ENCODE assay signal across 1 cellular context in the genomic region with DNA sequence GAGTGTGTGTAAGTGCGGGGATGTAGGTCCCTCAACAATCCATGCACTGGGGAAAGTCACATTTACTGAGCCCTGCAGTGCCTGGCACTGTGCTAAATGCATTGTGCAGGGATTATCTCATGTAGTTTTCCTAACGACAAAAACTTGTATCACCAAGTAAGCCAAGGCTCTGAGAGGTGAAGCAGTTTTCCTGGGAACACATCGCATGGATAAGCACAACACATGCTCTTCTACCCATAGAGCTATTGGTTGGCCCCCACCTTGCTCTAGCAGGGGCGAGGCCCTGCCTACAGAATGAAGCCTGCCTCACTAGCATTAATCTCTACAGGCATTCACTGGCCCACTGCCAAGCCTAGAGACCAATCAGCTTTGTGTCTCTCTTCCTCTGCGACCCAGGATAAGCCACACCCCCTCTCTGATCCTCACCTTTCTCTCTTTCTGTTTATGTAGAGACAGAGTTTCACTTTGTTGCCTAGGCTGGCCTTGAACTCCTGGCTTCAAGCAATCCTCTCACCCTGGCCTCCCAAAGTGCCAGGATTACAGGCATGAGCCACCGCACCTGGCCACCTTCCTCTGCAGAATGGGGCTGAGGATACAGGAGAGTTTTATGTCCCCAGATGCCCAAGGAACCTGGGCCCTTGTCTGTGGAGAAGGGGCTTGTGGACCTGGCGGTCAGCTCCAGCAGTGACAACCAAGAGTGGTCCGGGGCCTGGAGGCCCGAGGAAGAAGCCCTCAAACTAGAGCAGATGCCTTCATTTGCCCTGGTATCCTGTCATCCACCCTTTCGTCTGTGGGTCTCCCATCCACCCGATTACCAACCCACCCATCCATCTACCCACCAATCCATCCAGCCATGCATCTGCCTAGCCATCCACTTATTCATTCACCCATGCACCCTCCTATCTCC.
A peak's percentile ranks its signal among the peaks of the same experiment; 100 is the strongest.
TF ChIP-seq lines count a peak whose summit lies in the region.

No MANE protein-coding gene starts in this region.

TF ChIP-seq in HepG2, 621 proteins besides CTCF, POLR2A, EP300 and RAD21 (continued from another document and continues in another):
- TF ChIP-seq, protein P1, sequence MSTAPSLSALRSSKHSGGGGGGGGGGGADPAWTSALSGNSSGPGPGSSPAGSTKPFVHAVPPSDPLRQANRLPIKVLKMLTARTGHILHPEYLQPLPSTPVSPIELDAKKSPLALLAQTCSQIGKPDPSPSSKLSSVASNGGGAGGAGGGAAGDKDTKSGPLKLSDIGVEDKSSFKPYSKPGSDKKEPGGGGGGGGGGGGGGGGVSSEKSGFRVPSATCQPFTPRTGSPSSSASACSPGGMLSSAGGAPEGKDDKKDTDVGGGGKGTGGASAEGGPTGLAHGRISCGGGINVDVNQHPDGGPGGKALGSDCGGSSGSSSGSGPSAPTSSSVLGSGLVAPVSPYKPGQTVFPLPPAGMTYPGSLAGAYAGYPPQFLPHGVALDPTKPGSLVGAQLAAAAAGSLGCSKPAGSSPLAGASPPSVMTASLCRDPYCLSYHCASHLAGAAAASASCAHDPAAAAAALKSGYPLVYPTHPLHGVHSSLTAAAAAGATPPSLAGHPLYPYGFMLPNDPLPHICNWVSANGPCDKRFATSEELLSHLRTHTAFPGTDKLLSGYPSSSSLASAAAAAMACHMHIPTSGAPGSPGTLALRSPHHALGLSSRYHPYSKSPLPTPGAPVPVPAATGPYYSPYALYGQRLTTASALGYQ (CRISPR knock-in tag; IDR thresholded peaks at IDR 0.05), result peak; percentile 75; the same call in 1 of the 2 replicates
- 0 out of 2 replicates have a peak, but pooled peaks have one; percentile 24 for TF ChIP-seq ETV6 (CRISPR knock-in tag; conservative IDR thresholded peaks at IDR 0.05)
- TF ChIP-seq, protein P2, sequence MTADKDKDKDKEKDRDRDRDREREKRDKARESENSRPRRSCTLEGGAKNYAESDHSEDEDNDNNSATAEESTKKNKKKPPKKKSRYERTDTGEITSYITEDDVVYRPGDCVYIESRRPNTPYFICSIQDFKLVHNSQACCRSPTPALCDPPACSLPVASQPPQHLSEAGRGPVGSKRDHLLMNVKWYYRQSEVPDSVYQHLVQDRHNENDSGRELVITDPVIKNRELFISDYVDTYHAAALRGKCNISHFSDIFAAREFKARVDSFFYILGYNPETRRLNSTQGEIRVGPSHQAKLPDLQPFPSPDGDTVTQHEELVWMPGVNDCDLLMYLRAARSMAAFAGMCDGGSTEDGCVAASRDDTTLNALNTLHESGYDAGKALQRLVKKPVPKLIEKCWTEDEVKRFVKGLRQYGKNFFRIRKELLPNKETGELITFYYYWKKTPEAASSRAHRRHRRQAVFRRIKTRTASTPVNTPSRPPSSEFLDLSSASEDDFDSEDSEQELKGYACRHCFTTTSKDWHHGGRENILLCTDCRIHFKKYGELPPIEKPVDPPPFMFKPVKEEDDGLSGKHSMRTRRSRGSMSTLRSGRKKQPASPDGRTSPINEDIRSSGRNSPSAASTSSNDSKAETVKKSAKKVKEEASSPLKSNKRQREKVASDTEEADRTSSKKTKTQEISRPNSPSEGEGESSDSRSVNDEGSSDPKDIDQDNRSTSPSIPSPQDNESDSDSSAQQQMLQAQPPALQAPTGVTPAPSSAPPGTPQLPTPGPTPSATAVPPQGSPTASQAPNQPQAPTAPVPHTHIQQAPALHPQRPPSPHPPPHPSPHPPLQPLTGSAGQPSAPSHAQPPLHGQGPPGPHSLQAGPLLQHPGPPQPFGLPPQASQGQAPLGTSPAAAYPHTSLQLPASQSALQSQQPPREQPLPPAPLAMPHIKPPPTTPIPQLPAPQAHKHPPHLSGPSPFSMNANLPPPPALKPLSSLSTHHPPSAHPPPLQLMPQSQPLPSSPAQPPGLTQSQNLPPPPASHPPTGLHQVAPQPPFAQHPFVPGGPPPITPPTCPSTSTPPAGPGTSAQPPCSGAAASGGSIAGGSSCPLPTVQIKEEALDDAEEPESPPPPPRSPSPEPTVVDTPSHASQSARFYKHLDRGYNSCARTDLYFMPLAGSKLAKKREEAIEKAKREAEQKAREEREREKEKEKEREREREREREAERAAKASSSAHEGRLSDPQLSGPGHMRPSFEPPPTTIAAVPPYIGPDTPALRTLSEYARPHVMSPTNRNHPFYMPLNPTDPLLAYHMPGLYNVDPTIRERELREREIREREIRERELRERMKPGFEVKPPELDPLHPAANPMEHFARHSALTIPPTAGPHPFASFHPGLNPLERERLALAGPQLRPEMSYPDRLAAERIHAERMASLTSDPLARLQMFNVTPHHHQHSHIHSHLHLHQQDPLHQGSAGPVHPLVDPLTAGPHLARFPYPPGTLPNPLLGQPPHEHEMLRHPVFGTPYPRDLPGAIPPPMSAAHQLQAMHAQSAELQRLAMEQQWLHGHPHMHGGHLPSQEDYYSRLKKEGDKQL (CRISPR knock-in tag; IDR thresholded peaks at IDR 0.05; ENCODE audit: low read depth), result 0 out of 2 replicates have a peak, but pooled peaks have one; percentile 44
- peak; percentile 56; the same call in 1 of the 2 replicates for TF ChIP-seq NFIB (CRISPR knock-in tag; IDR thresholded peaks at IDR 0.05; ENCODE audit: borderline replicate concordance)
- TF ChIP-seq ZNF737 (CRISPR knock-in tag; IDR thresholded peaks at IDR 0.05; ENCODE audit: borderline replicate concordance), result no peak
- TF ChIP-seq, protein P3, sequence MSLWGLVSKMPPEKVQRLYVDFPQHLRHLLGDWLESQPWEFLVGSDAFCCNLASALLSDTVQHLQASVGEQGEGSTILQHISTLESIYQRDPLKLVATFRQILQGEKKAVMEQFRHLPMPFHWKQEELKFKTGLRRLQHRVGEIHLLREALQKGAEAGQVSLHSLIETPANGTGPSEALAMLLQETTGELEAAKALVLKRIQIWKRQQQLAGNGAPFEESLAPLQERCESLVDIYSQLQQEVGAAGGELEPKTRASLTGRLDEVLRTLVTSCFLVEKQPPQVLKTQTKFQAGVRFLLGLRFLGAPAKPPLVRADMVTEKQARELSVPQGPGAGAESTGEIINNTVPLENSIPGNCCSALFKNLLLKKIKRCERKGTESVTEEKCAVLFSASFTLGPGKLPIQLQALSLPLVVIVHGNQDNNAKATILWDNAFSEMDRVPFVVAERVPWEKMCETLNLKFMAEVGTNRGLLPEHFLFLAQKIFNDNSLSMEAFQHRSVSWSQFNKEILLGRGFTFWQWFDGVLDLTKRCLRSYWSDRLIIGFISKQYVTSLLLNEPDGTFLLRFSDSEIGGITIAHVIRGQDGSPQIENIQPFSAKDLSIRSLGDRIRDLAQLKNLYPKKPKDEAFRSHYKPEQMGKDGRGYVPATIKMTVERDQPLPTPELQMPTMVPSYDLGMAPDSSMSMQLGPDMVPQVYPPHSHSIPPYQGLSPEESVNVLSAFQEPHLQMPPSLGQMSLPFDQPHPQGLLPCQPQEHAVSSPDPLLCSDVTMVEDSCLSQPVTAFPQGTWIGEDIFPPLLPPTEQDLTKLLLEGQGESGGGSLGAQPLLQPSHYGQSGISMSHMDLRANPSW (CRISPR knock-in tag; IDR thresholded peaks at IDR 0.05; ENCODE audit: borderline replicate concordance), result peak; percentile 95; the same call in 1 of the 2 replicates
- peak; percentile 69 for TF ChIP-seq ZNF777 (CRISPR knock-in tag; IDR thresholded peaks at IDR 0.05)
- TF ChIP-seq NFYC (CRISPR knock-in tag; IDR thresholded peaks at IDR 0.05), result peak; percentile 60
- no peak for TF ChIP-seq PRPF4 (IDR thresholded peaks at IDR 0.05; ENCODE audit: low read depth, low read length, poor library complexity, severe bottlenecking)
- TF ChIP-seq MAF1 (CRISPR knock-in tag; IDR thresholded peaks at IDR 0.05; ENCODE audit: borderline replicate concordance), result peak; percentile 80
- peak; percentile 51; the same call in 1 of the 2 replicates for TF ChIP-seq EEA1 (CRISPR knock-in tag; IDR thresholded peaks at IDR 0.05; ENCODE audit: borderline replicate concordance)
- peak; percentile 83 for TF ChIP-seq SAP130 (CRISPR knock-in tag; IDR thresholded peaks at IDR 0.05; ENCODE audit: low read depth)
- TF ChIP-seq SIX4 (CRISPR knock-in tag; IDR thresholded peaks at IDR 0.05), result no peak
- TF ChIP-seq, protein P4, sequence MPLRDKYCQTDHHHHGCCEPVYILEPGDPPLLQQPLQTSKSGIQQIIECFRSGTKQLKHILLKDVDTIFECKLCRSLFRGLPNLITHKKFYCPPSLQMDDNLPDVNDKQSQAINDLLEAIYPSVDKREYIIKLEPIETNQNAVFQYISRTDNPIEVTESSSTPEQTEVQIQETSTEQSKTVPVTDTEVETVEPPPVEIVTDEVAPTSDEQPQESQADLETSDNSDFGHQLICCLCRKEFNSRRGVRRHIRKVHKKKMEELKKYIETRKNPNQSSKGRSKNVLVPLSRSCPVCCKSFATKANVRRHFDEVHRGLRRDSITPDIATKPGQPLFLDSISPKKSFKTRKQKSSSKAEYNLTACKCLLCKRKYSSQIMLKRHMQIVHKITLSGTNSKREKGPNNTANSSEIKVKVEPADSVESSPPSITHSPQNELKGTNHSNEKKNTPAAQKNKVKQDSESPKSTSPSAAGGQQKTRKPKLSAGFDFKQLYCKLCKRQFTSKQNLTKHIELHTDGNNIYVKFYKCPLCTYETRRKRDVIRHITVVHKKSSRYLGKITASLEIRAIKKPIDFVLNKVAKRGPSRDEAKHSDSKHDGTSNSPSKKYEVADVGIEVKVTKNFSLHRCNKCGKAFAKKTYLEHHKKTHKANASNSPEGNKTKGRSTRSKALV (CRISPR knock-in tag; IDR thresholded peaks at IDR 0.05), result 0 out of 2 replicates have a peak, but pooled peaks have one; percentile 65
- no peak for TF ChIP-seq ZFAT (CRISPR knock-in tag; conservative IDR thresholded peaks at IDR 0.05)
- no peak for TF ChIP-seq ZEB1 (IDR thresholded peaks at IDR 0.05; ENCODE audit: insufficient replicate concordance, low read depth)
- peak; percentile 48 for TF ChIP-seq ASH2L (IDR thresholded peaks at IDR 0.05; ENCODE audit: insufficient read length, low read depth, low read length)
- TF ChIP-seq, protein P5, sequence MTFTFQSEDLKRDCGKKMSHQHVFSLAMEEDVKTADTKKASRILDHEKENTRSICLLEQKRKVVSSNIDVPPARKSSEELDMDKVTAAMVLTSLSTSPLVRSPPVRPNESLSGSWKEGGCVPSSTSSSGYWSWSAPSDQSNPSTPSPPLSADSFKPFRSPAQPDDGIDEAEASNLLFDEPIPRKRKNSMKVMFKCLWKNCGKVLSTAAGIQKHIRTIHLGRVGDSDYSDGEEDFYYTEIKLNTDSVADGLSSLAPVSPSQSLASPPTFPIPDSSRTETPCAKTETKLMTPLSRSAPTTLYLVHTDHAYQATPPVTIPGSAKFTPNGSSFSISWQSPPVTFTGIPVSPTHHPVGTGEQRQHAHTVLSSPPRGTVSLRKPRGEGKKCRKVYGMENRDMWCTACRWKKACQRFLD (CRISPR knock-in tag; IDR thresholded peaks at IDR 0.05; ENCODE audit: borderline replicate concordance), result peak; percentile 81; the same call in 1 of the 2 replicates
- peak; percentile 48; the same call in 1 of the 2 replicates for TF ChIP-seq CBX5 (CRISPR knock-in tag; IDR thresholded peaks at IDR 0.05; ENCODE audit: borderline replicate concordance)
- 0 out of 2 replicates have a peak, but pooled peaks have one; percentile 46 for TF ChIP-seq ZNF230 (CRISPR knock-in tag; IDR thresholded peaks at IDR 0.05)
- TF ChIP-seq ZNF546 (CRISPR knock-in tag; conservative IDR thresholded peaks at IDR 0.05), result peak; percentile 39; the same call in 1 of the 2 replicates
- TF ChIP-seq TSC22D2 (CRISPR knock-in tag; IDR thresholded peaks at IDR 0.05; ENCODE audit: borderline replicate concordance), result no peak; the same call in 1 of the 2 replicates
- TF ChIP-seq ZGPAT (CRISPR knock-in tag; IDR thresholded peaks at IDR 0.05), result peak; percentile 67
- TF ChIP-seq TBX3 (IDR thresholded peaks at IDR 0.05; ENCODE audit: borderline replicate concordance), result peak; percentile 45; the same call in 1 of the 2 replicates
- TF ChIP-seq NFRKB (IDR thresholded peaks at IDR 0.05), result no peak
- no peak for TF ChIP-seq ZC3H13 (CRISPR knock-in tag; IDR thresholded peaks at IDR 0.05)
- TF ChIP-seq ZNF792 (CRISPR knock-in tag; IDR thresholded peaks at IDR 0.05), result peak; percentile 80; the same call in 1 of the 2 replicates
- peak; percentile 48; the same call in 1 of the 2 replicates for TF ChIP-seq ZNF740 (CRISPR knock-in tag; IDR thresholded peaks at IDR 0.05)
- TF ChIP-seq YEATS4 (CRISPR knock-in tag; IDR thresholded peaks at IDR 0.05; ENCODE audit: borderline replicate concordance), result 0 out of 2 replicates have a peak, but pooled peaks have one; percentile 44
- peak; percentile 39; the same call in 1 of the 2 replicates for TF ChIP-seq THAP11 (CRISPR knock-in tag; IDR thresholded peaks at IDR 0.05)
- peak; percentile 27; the same call in 1 of the 2 replicates for TF ChIP-seq GMEB1 (CRISPR knock-in tag; IDR thresholded peaks at IDR 0.05; ENCODE audit: borderline replicate concordance)
- TF ChIP-seq CCDC6 (CRISPR knock-in tag; IDR thresholded peaks at IDR 0.05), result no peak
- TF ChIP-seq RBM22 (optimal IDR thresholded peaks at IDR 0.05; ENCODE audit: low read length), result no peak
- TF ChIP-seq RXRA (CRISPR knock-in tag; IDR thresholded peaks at IDR 0.05), result peak; percentile 94
- TF ChIP-seq ZNF589 (CRISPR knock-in tag; conservative IDR thresholded peaks at IDR 0.05), result no peak
